38 cellular contexts compared by ENCODE assay signal in the genomic region with DNA sequence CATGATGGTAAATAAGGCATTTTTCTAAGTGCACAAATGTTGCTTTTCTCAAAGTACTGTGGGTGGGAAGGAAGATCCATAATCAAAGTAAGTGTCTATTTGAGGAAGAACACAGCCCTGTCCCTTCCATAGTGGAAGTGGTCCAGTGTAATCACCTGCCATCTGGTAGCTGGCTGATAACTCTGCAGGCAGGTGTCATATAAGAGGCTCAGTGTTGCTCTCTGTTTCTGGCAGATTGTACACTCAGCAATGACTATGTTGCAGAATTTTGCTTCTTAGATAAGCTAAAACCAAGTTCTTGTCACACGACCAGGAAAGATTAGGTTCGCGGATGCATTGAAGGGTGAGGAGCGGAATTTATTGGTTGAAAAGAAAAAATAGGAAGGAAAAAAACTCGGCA. TPM values are rescaled to one million over a fixed set of nuclear protein-coding genes. Genes with fewer than 3 reads are reported as not detected.
"Had no signal": no experiment of that assay in that cellular context is flagged by ENCODE, and none has a peak within 500 bp of the region (broad histone marks: within the 10 kb centered on the region; RNA-seq: fewer than 3 reads in every experiment).

No MANE protein-coding gene starts in this region.

- H3K79me2 ChIP-seq: hepatocyte had no signal

- H3K9me3 ChIP-seq: ascending aorta, colonic mucosa, esophagus squamous epithelium, gastroesophageal sphincter, heart right ventricle had no signal

- H3K27me3 ChIP-seq: ascending aorta, brain microvascular endothelial cell, colonic mucosa, esophagus squamous epithelium, gastroesophageal sphincter, hepatocyte had no signal

- H3K27ac Mint-ChIP-seq: activated CD4-positive, alpha-beta memory T cell treated with anti-CD3 and anti-CD28 coated beads for 36 hours; activated CD4-positive, alpha-beta T cell treated with anti-CD3 and anti-CD28 coated beads for 36 hours; activated CD4-positive, alpha-beta T cell treated with anti-CD3 and anti-CD28 coated beads, Interleukin-2, amount 10 ng/mL, durations not matched to agents 24 days and 14 days; activated CD8-positive, alpha-beta memory T cell treated with anti-CD3 and anti-CD28 coated beads, Interleukin-2, amount 10 ng/mL, durations not matched to agents 7 days and 5 days; activated CD8-positive, alpha-beta T cell treated with anti-CD3 and anti-CD28 coated beads, Interleukin-2, amount 10 ng/mL, durations not matched to agents 7 days and 5 days; activated naive CD4-positive, alpha-beta T cell treated with anti-CD3 and anti-CD28 coated beads for 36 hours; activated naive CD4-positive, alpha-beta T cell treated with anti-CD3 and anti-CD28 coated beads, Interleukin-2, amount 50 U/mL, for 72 hours; activated naive CD8-positive, alpha-beta T cell treated with anti-CD3 and anti-CD28 coated beads, Interleukin-2, amount 10 ng/mL, durations not matched to agents 7 days and 5 days; activated T-helper 1 cell treated with anti-CD3 and anti-CD28 coated beads, Interleukin-12 subunit alpha, Interleukin-12 subunit beta, Interleukin-2, Interleukin-4 antibody, amounts not matched to agents 30 ng/mL and 10 ng/mL and 1 ng/mL, durations not matched to agents 14 hours and 24 hours and 36 hours; activated T-helper 2 cell treated with anti-CD3 and anti-CD28 coated beads, Interferon-gamma antibody, Interleukin-2, Interleukin-4, amounts not matched to agents 10 μg/mL and 5 μg/mL and 100 μg/mL, durations not matched to agents 14 hours and 24 hours and 36 hours had no signal

- H3K9me3 Mint-ChIP-seq: activated CD4-positive, alpha-beta memory T cell treated with anti-CD3 and anti-CD28 coated beads for 36 hours; activated CD4-positive, alpha-beta T cell treated with anti-CD3 and anti-CD28 coated beads, Interleukin-2, amount 10 ng/mL, durations not matched to agents 24 days and 14 days; activated naive CD4-positive, alpha-beta T cell treated with anti-CD3 and anti-CD28 coated beads for 36 hours; activated naive CD4-positive, alpha-beta T cell treated with anti-CD3 and anti-CD28 coated beads, Interleukin-2, amount 50 U/mL, for 72 hours; activated naive CD8-positive, alpha-beta T cell treated with anti-CD3 and anti-CD28 coated beads, Interleukin-2, amount 10 ng/mL, durations not matched to agents 7 days and 5 days; activated T-helper 1 cell treated with anti-CD3 and anti-CD28 coated beads, Interleukin-12 subunit alpha, Interleukin-12 subunit beta, Interleukin-2, Interleukin-4 antibody, amounts not matched to agents 30 ng/mL and 10 ng/mL and 1 ng/mL, durations not matched to agents 14 hours and 24 hours and 36 hours; activated T-helper 2 cell treated with anti-CD3 and anti-CD28 coated beads, Interferon-gamma antibody, Interleukin-2, Interleukin-4, amounts not matched to agents 10 μg/mL and 5 μg/mL and 100 μg/mL, durations not matched to agents 14 hours and 24 hours and 36 hours; central memory CD8-positive, alpha-beta T cell had no signal

- DNase-seq: activated CD4-positive, alpha-beta memory T cell treated with anti-CD3 and anti-CD28 coated beads for 36 hours; activated CD4-positive, alpha-beta T cell treated with anti-CD3 and anti-CD28 coated beads for 36 hours; activated CD4-positive, alpha-beta T cell treated with anti-CD3 and anti-CD28 coated beads, Interleukin-2, amount 10 ng/mL, durations not matched to agents 24 days and 14 days; activated CD4-positive, CD25-positive, alpha-beta regulatory T cell; activated CD4-positive, CD25-positive, alpha-beta regulatory T cell treated with anti-CD3 and anti-CD28 coated beads, Interleukin-2, amount 50 U/mL, for 72 hours; activated CD8-positive, alpha-beta memory T cell treated with anti-CD3 and anti-CD28 coated beads, Interleukin-2, amount 10 ng/mL, durations not matched to agents 7 days and 5 days; activated CD8-positive, alpha-beta memory T cell treated with anti-CD3 and anti-CD28 coated beads, Interleukin-2, amount 50 U/mL, for 4 hours; activated CD8-positive, alpha-beta T cell treated with anti-CD3 and anti-CD28 coated beads, Interleukin-2, amount 10 ng/mL, durations not matched to agents 7 days and 5 days; activated effector memory CD4-positive, alpha-beta T cell treated with anti-CD3 and anti-CD28 coated beads, Interleukin-2, amount 50 U/mL, for 16 hours; activated naive CD4-positive, alpha-beta T cell treated with anti-CD3 and anti-CD28 coated beads for 36 hours; activated naive CD8-positive, alpha-beta T cell treated with anti-CD3 and anti-CD28 coated beads, Interleukin-2, amount 10 ng/mL, durations not matched to agents 7 days and 5 days; activated T-cell treated with anti-CD3 and anti-CD28 coated beads, Interleukin-2, amount 50 U/mL, for 1 hour; activated T-cell treated with anti-CD3 and anti-CD28 coated beads, Interleukin-2, amount 50 U/mL, for 48 hours; brain microvascular endothelial cell; colonic mucosa; effector CD8-positive, alpha-beta T cell; esophagus squamous epithelium; foreskin melanocyte; heart right ventricle; T-helper 2 cell had no signal

- H3K4me3 Mint-ChIP-seq: activated CD4-positive, alpha-beta memory T cell treated with anti-CD3 and anti-CD28 coated beads for 36 hours; activated CD4-positive, alpha-beta T cell treated with anti-CD3 and anti-CD28 coated beads for 36 hours; activated CD4-positive, alpha-beta T cell treated with anti-CD3 and anti-CD28 coated beads, Interleukin-2, amount 10 ng/mL, durations not matched to agents 24 days and 14 days; activated CD8-positive, alpha-beta memory T cell treated with anti-CD3 and anti-CD28 coated beads, Interleukin-2, amount 10 ng/mL, durations not matched to agents 7 days and 5 days; activated CD8-positive, alpha-beta T cell treated with anti-CD3 and anti-CD28 coated beads, Interleukin-2, amount 10 ng/mL, durations not matched to agents 7 days and 5 days; activated naive CD4-positive, alpha-beta T cell treated with anti-CD3 and anti-CD28 coated beads for 36 hours; activated naive CD8-positive, alpha-beta T cell treated with anti-CD3 and anti-CD28 coated beads, Interleukin-2, amount 10 ng/mL, durations not matched to agents 7 days and 5 days; activated T-helper 1 cell treated with anti-CD3 and anti-CD28 coated beads, Interleukin-12 subunit alpha, Interleukin-12 subunit beta, Interleukin-2, Interleukin-4 antibody, amounts not matched to agents 30 ng/mL and 10 ng/mL and 1 ng/mL, durations not matched to agents 14 hours and 24 hours and 36 hours; central memory CD8-positive, alpha-beta T cell had no signal

- H3K36me3 Mint-ChIP-seq: activated CD4-positive, alpha-beta memory T cell treated with anti-CD3 and anti-CD28 coated beads for 36 hours; activated CD8-positive, alpha-beta memory T cell treated with anti-CD3 and anti-CD28 coated beads, Interleukin-2, amount 10 ng/mL, durations not matched to agents 7 days and 5 days; activated naive CD4-positive, alpha-beta T cell treated with anti-CD3 and anti-CD28 coated beads, Interleukin-2, amount 50 U/mL, for 72 hours; activated naive CD8-positive, alpha-beta T cell treated with anti-CD3 and anti-CD28 coated beads, Interleukin-2, amount 10 ng/mL, durations not matched to agents 7 days and 5 days had no signal

- H3K4me1 Mint-ChIP-seq: activated CD4-positive, alpha-beta T cell treated with anti-CD3 and anti-CD28 coated beads for 36 hours; activated CD4-positive, alpha-beta T cell treated with anti-CD3 and anti-CD28 coated beads, Interleukin-2, amount 10 ng/mL, durations not matched to agents 24 days and 14 days; activated CD8-positive, alpha-beta memory T cell treated with anti-CD3 and anti-CD28 coated beads, Interleukin-2, amount 10 ng/mL, durations not matched to agents 7 days and 5 days; activated naive CD8-positive, alpha-beta T cell treated with anti-CD3 and anti-CD28 coated beads, Interleukin-2, amount 10 ng/mL, durations not matched to agents 7 days and 5 days; central memory CD8-positive, alpha-beta T cell had no signal

- FAIRE-seq: bronchial epithelial cell, endometrium, endothelial cell of umbilical vein had no signal

- H3K27ac ChIP-seq: ascending aorta, brain microvascular endothelial cell, colonic mucosa, epithelial cell of prostate, esophagus squamous epithelium, gastroesophageal sphincter, heart right ventricle, hepatocyte had no signal

- H3K4me3 ChIP-seq: ascending aorta, colonic mucosa, esophagus squamous epithelium, gastroesophageal sphincter, heart right ventricle, hepatocyte had no signal

- H3K36me3 ChIP-seq: ascending aorta, brain microvascular endothelial cell, colonic mucosa, esophagus squamous epithelium, gastroesophageal sphincter, heart right ventricle had no signal

- H3K4me1 ChIP-seq: ascending aorta, colonic mucosa, esophagus squamous epithelium, gastroesophageal sphincter, heart right ventricle had no signal

- H3K27me3 Mint-ChIP-seq: activated CD4-positive, alpha-beta memory T cell treated with anti-CD3 and anti-CD28 coated beads for 36 hours; activated CD8-positive, alpha-beta memory T cell treated with anti-CD3 and anti-CD28 coated beads, Interleukin-2, amount 10 ng/mL, durations not matched to agents 7 days and 5 days; central memory CD8-positive, alpha-beta T cell had no signal

- H3K4me2 ChIP-seq: hepatocyte had no signal

- H2AFZ ChIP-seq: hepatocyte had no signal

- ATAC-seq: activated CD4-positive, alpha-beta T cell treated with anti-CD3 and anti-CD28 coated beads for 36 hours; activated CD8-positive, alpha-beta memory T cell treated with anti-CD3 and anti-CD28 coated beads, Interleukin-2, amount 10 ng/mL, durations not matched to agents 7 days and 5 days; activated CD8-positive, alpha-beta T cell treated with anti-CD3 and anti-CD28 coated beads, Interleukin-2, amount 10 ng/mL, durations not matched to agents 7 days and 5 days; activated naive CD4-positive, alpha-beta T cell treated with anti-CD3 and anti-CD28 coated beads, Interleukin-2, amount 50 U/mL, for 72 hours; gastroesophageal sphincter; heart right ventricle had no signal

RNA-seq across cellular contexts. Expression of a gene that starts 20.9 kb away (rescaled TPM):
- total RNA-seq: activated CD4-positive, alpha-beta memory T cell treated with anti-CD3 and anti-CD28 coated beads for 36 hours; activated CD4-positive, alpha-beta T cell treated with anti-CD3 and anti-CD28 coated beads for 36 hours; activated CD4-positive, alpha-beta T cell treated with anti-CD3 and anti-CD28 coated beads, Interleukin-2, amount 10 ng/mL, durations not matched to agents 24 days and 14 days; activated CD8-positive, alpha-beta memory T cell treated with anti-CD3 and anti-CD28 coated beads for 36 hours; activated CD8-positive, alpha-beta memory T cell treated with anti-CD3 and anti-CD28 coated beads, Interleukin-2, amount 10 ng/mL, durations not matched to agents 7 days and 5 days; activated CD8-positive, alpha-beta T cell treated with anti-CD3 and anti-CD28 coated beads, Interleukin-2, amount 10 ng/mL, durations not matched to agents 7 days and 5 days; activated naive CD4-positive, alpha-beta T cell treated with anti-CD3 and anti-CD28 coated beads for 36 hours; activated naive CD4-positive, alpha-beta T cell treated with anti-CD3 and anti-CD28 coated beads, Interleukin-2, amount 50 U/mL, for 72 hours; activated naive CD8-positive, alpha-beta T cell treated with anti-CD3 and anti-CD28 coated beads, Interleukin-2, amount 10 ng/mL, durations not matched to agents 7 days and 5 days; activated T-helper 1 cell treated with anti-CD3 and anti-CD28 coated beads, Interleukin-12 subunit alpha, Interleukin-12 subunit beta, Interleukin-2, Interleukin-4 antibody, amounts not matched to agents 30 ng/mL and 10 ng/mL and 1 ng/mL, durations not matched to agents 14 hours and 24 hours and 36 hours; activated T-helper 2 cell treated with anti-CD3 and anti-CD28 coated beads, Interferon-gamma antibody, Interleukin-2, Interleukin-4, amounts not matched to agents 10 μg/mL and 5 μg/mL and 100 μg/mL, durations not matched to agents 14 hours and 24 hours and 36 hours; ascending aorta; bronchial epithelial cell; cardiac septum; dermis microvascular lymphatic vessel endothelial cell; endothelial cell of umbilical vein; esophagus squamous epithelium; fibroblast of lung; fibroblast of villous mesenchyme; gastroesophageal sphincter; glomerular endothelial cell; heart right ventricle; hepatocyte had no signal
- polyA plus RNA-seq: endothelial cell of umbilical vein, esophagus, heart right ventricle, hepatocyte had no signal

RNA-seq across cellular contexts. Expression of a gene that starts 21.2 kb away (rescaled TPM):
- total RNA-seq: activated CD4-positive, alpha-beta memory T cell treated with anti-CD3 and anti-CD28 coated beads for 36 hours; activated CD4-positive, alpha-beta T cell treated with anti-CD3 and anti-CD28 coated beads for 36 hours; activated CD4-positive, alpha-beta T cell treated with anti-CD3 and anti-CD28 coated beads, Interleukin-2, amount 10 ng/mL, durations not matched to agents 24 days and 14 days; activated CD8-positive, alpha-beta memory T cell treated with anti-CD3 and anti-CD28 coated beads for 36 hours; activated CD8-positive, alpha-beta memory T cell treated with anti-CD3 and anti-CD28 coated beads, Interleukin-2, amount 10 ng/mL, durations not matched to agents 7 days and 5 days; activated CD8-positive, alpha-beta T cell treated with anti-CD3 and anti-CD28 coated beads, Interleukin-2, amount 10 ng/mL, durations not matched to agents 7 days and 5 days; activated naive CD4-positive, alpha-beta T cell treated with anti-CD3 and anti-CD28 coated beads for 36 hours; activated naive CD4-positive, alpha-beta T cell treated with anti-CD3 and anti-CD28 coated beads, Interleukin-2, amount 50 U/mL, for 72 hours; activated naive CD8-positive, alpha-beta T cell treated with anti-CD3 and anti-CD28 coated beads, Interleukin-2, amount 10 ng/mL, durations not matched to agents 7 days and 5 days; activated T-helper 1 cell treated with anti-CD3 and anti-CD28 coated beads, Interleukin-12 subunit alpha, Interleukin-12 subunit beta, Interleukin-2, Interleukin-4 antibody, amounts not matched to agents 30 ng/mL and 10 ng/mL and 1 ng/mL, durations not matched to agents 14 hours and 24 hours and 36 hours; activated T-helper 2 cell treated with anti-CD3 and anti-CD28 coated beads, Interferon-gamma antibody, Interleukin-2, Interleukin-4, amounts not matched to agents 10 μg/mL and 5 μg/mL and 100 μg/mL, durations not matched to agents 14 hours and 24 hours and 36 hours; ascending aorta; bronchial epithelial cell; cardiac septum; dermis microvascular lymphatic vessel endothelial cell; endothelial cell of umbilical vein; esophagus squamous epithelium; fibroblast of lung; fibroblast of villous mesenchyme; gastroesophageal sphincter; glomerular endothelial cell; heart right ventricle; hepatocyte had no signal
- polyA plus RNA-seq: endothelial cell of umbilical vein, esophagus, fibroblast of lung, heart right ventricle, hepatocyte had no signal

RNA-seq across cellular contexts. Expression of a gene that starts 42.8 kb away (rescaled TPM):
- total RNA-seq: activated CD4-positive, alpha-beta memory T cell treated with anti-CD3 and anti-CD28 coated beads for 36 hours; activated CD4-positive, alpha-beta T cell treated with anti-CD3 and anti-CD28 coated beads for 36 hours; activated CD4-positive, alpha-beta T cell treated with anti-CD3 and anti-CD28 coated beads, Interleukin-2, amount 10 ng/mL, durations not matched to agents 24 days and 14 days; activated CD8-positive, alpha-beta memory T cell treated with anti-CD3 and anti-CD28 coated beads for 36 hours; activated CD8-positive, alpha-beta memory T cell treated with anti-CD3 and anti-CD28 coated beads, Interleukin-2, amount 10 ng/mL, durations not matched to agents 7 days and 5 days; activated CD8-positive, alpha-beta T cell treated with anti-CD3 and anti-CD28 coated beads, Interleukin-2, amount 10 ng/mL, durations not matched to agents 7 days and 5 days; activated naive CD4-positive, alpha-beta T cell treated with anti-CD3 and anti-CD28 coated beads for 36 hours; activated naive CD4-positive, alpha-beta T cell treated with anti-CD3 and anti-CD28 coated beads, Interleukin-2, amount 50 U/mL, for 72 hours; activated naive CD8-positive, alpha-beta T cell treated with anti-CD3 and anti-CD28 coated beads, Interleukin-2, amount 10 ng/mL, durations not matched to agents 7 days and 5 days; activated T-helper 1 cell treated with anti-CD3 and anti-CD28 coated beads, Interleukin-12 subunit alpha, Interleukin-12 subunit beta, Interleukin-2, Interleukin-4 antibody, amounts not matched to agents 30 ng/mL and 10 ng/mL and 1 ng/mL, durations not matched to agents 14 hours and 24 hours and 36 hours; activated T-helper 2 cell treated with anti-CD3 and anti-CD28 coated beads, Interferon-gamma antibody, Interleukin-2, Interleukin-4, amounts not matched to agents 10 μg/mL and 5 μg/mL and 100 μg/mL, durations not matched to agents 14 hours and 24 hours and 36 hours; ascending aorta; bronchial epithelial cell; cardiac septum; colonic mucosa; dermis microvascular lymphatic vessel endothelial cell; endothelial cell of umbilical vein; esophagus squamous epithelium; fibroblast of lung; fibroblast of villous mesenchyme; gastroesophageal sphincter; glomerular endothelial cell; heart right ventricle; hepatocyte had no signal
- polyA plus RNA-seq: endothelial cell of umbilical vein, esophagus, fibroblast of lung, heart right ventricle, hepatocyte had no signal
